In genomic region chr16:23494188-23494587, GRCh38 we compare ENCODE assay signal across 16 cellular contexts.
"Had no signal": no experiment of that assay in that cellular context is flagged by ENCODE, and none has a peak within 500 bp of the region (broad histone marks: within the 10 kb centered on the region; RNA-seq: fewer than 3 reads in every experiment).

No MANE protein-coding gene starts in this region.

- H3K9me3 ChIP-seq: psoas muscle had no signal

- DNase-seq: activated CD4-positive, alpha-beta T cell treated with anti-CD3 and anti-CD28 coated beads for 4 hours; activated CD8-positive, alpha-beta memory T cell treated with anti-CD3 and anti-CD28 coated beads, Interleukin-2, amount 50 U/mL, for 4 hours; activated CD8-positive, alpha-beta T cell treated with anti-CD3 and anti-CD28 coated beads for 36 hours; activated naive CD4-positive, alpha-beta T cell treated with Interleukin-2 at 50 U/mL for 16 hours; caudate nucleus; effector memory CD4-positive, alpha-beta T cell; hypothalamus; mesendoderm; occipital lobe; psoas muscle; stimulated activated CD4-positive, alpha-beta T cell treated with anti-CD3 and anti-CD28 coated beads, Interleukin-12 subunit alpha, Interleukin-12 subunit beta, amount 100 ng/mL, for 4 hours; stimulated activated naive CD4-positive, alpha-beta T cell treated with Interleukin-2 at 50 U/mL for 16 hours; T1000 had no signal

- ATAC-seq: activated CD8-positive, alpha-beta T cell treated with anti-CD3 and anti-CD28 coated beads for 36 hours; psoas muscle had no signal

- H3K27ac Mint-ChIP-seq: activated CD8-positive, alpha-beta T cell treated with anti-CD3 and anti-CD28 coated beads for 36 hours; activated T-helper 1 cell treated with anti-CD3 and anti-CD28 coated beads, Interleukin-12 subunit alpha, Interleukin-12 subunit beta, Interleukin-2, Interleukin-4 antibody, amounts not matched to agents 30 ng/mL and 10 ng/mL and 1 ng/mL, durations not matched to agents 14 hours and 24 hours and 36 hours; nephron had no signal

- H3K27ac ChIP-seq: coronary artery, psoas muscle had no signal

- H3K4me3 ChIP-seq: coronary artery, psoas muscle had no signal

- H3K9me3 Mint-ChIP-seq: activated CD8-positive, alpha-beta T cell treated with anti-CD3 and anti-CD28 coated beads for 36 hours; activated T-helper 1 cell treated with anti-CD3 and anti-CD28 coated beads, Interleukin-12 subunit alpha, Interleukin-12 subunit beta, Interleukin-2, Interleukin-4 antibody, amounts not matched to agents 30 ng/mL and 10 ng/mL and 1 ng/mL, durations not matched to agents 14 hours and 24 hours and 36 hours; nephron had no signal

- H3K4me3 Mint-ChIP-seq: activated CD8-positive, alpha-beta T cell treated with anti-CD3 and anti-CD28 coated beads for 36 hours; activated T-helper 1 cell treated with anti-CD3 and anti-CD28 coated beads, Interleukin-12 subunit alpha, Interleukin-12 subunit beta, Interleukin-2, Interleukin-4 antibody, amounts not matched to agents 30 ng/mL and 10 ng/mL and 1 ng/mL, durations not matched to agents 14 hours and 24 hours and 36 hours; nephron had no signal

- H3K27me3 Mint-ChIP-seq: activated CD8-positive, alpha-beta T cell treated with anti-CD3 and anti-CD28 coated beads for 36 hours had no signal
